15 cellular contexts compared by ENCODE assay signal in genomic region chr9:123026425-123026824, GRCh38. TPM values are rescaled to one million over a fixed set of nuclear protein-coding genes. Genes with fewer than 3 reads are reported as not detected.
DNase-seq lines count a peak whose midpoint lies in the region; ATAC-seq and TF ChIP-seq lines count a peak whose summit lies in the region.
"Had no signal": no experiment of that assay in that cellular context is flagged by ENCODE, and none has a peak within 500 bp of the region (broad histone marks: within the 10 kb centered on the region; RNA-seq: fewer than 3 reads in every experiment).

No MANE protein-coding gene starts in this region.

- no peaks in the 10 kb centered on the region for H3K9me3 Mint-ChIP-seq in H9
- H3K9me3 Mint-ChIP-seq: CD8-positive, alpha-beta memory T cell had no signal

- H2BK5ac ChIP-seq in H9 (ENCODE audit: insufficient read length, low read length) = no peak overlapping the region

- H3K4ac ChIP-seq in H9 (ENCODE audit: low read depth, low read length) = no peak overlapping the region

- peaks cover 6% of the 10 kb centered on the region; the same call in 1 of the 2 replicates for H3K36me3 ChIP-seq in Loucy (ENCODE audit: insufficient read depth, low read length)
- peaks cover 0 to 40% of the 10 kb centered on the region in 2 donors for H3K36me3 ChIP-seq in left lung

- H2BK120ac ChIP-seq in H9 (ENCODE audit: low read depth, low read length, poor library complexity, severe bottlenecking) = no peak overlapping the region

- peak; percentile 64 for ATAC-seq in left lung
- no peak for ATAC-seq in activated CD4-positive, CD25-positive, alpha-beta regulatory T cell treated with anti-CD3 and anti-CD28 coated beads, Interleukin-2, amount 50 U/mL, for 24 hours
- ATAC-seq: A549 had no signal

- no peaks in the 10 kb centered on the region for H3K79me2 ChIP-seq in H9 (ENCODE audit: insufficient read depth, low read length)
- H3K79me2 ChIP-seq in Loucy (ENCODE audit: insufficient read depth, low read length) = no peaks in the 10 kb centered on the region

- H3K9me2 ChIP-seq in Loucy (replicated peaks; ENCODE audit: low read depth, low read length) = no peaks in the 10 kb centered on the region

- H3K27ac ChIP-seq in H9 (ENCODE audit: insufficient read length, low read depth, low read length) = no peak overlapping the region
- no peak overlapping the region for H3K27ac ChIP-seq in left lung
- H3K27ac ChIP-seq: A549, HL-60 had no signal

- H2BK20ac ChIP-seq in H9 (ENCODE audit: low read depth, low read length, poor library complexity, severe bottlenecking) = no peak overlapping the region

- no peak overlapping the region for H3T11ph ChIP-seq in H9 (ENCODE audit: low read length)

- H3K4me1 Mint-ChIP-seq in H9 = no peaks in the 10 kb centered on the region
- H3K4me1 Mint-ChIP-seq: CD8-positive, alpha-beta memory T cell had no signal

- no peaks in the 10 kb centered on the region for H3K9me3 ChIP-seq in H9 (ENCODE audit: control insufficient read depth, low read depth, low read length)
- no peaks in the 10 kb centered on the region for H3K9me3 ChIP-seq in Loucy (ENCODE audit: insufficient read depth, low read depth, low read length)
- no peaks in the 10 kb centered on the region for H3K9me3 ChIP-seq in left lung
- H3K9me3 ChIP-seq: A549 had no signal

- H3K9ac ChIP-seq in H9 (ENCODE audit: extremely low read depth, insufficient read length, low read length) = no peak overlapping the region
- peak overlapping the region; percentile 67 for H3K9ac ChIP-seq in Loucy (ENCODE audit: low read depth, low read length, poor library complexity, severe bottlenecking)

- H3K79me1 ChIP-seq in H9 (ENCODE audit: insufficient read depth, low read depth, low read length, poor library complexity, severe bottlenecking) = no peaks in the 10 kb centered on the region

- H3K27ac Mint-ChIP-seq in H9 = peak overlapping the region in 2 of 3 experiments; percentile 85 to 86; a peak in 4 of 7 replicates
- H3K27ac Mint-ChIP-seq: CD8-positive, alpha-beta memory T cell had no signal

- no CpG with 5 or more reads among the region's 1 CpG for WGBS in H9 (ENCODE audit: extremely low coverage, insufficient read length, low lambda C conversion rate)

- no peak overlapping the region for H2BK15ac ChIP-seq in H9 (ENCODE audit: low read depth, low read length)

- DNase-seq in H9 (no peak), left lung (no peak), renal cortical epithelial cell (ENCODE audit: low read depth) (peak; percentile 53), NCI-H1105 treated with DMSO at 0.1 percent for 48 hours (lab: John Stamatoyannopoulos, UW) (no peak)
- DNase-seq in activated CD4-positive, alpha-beta T cell treated with anti-CD3 and anti-CD28 coated beads, Interleukin-2, amount 50 U/mL, for 48 hours = no peak
- DNase-seq in stimulated activated CD4-positive, alpha-beta T cell treated with anti-CD3 and anti-CD28 coated beads, Interleukin-2, amount 100 ng/mL, for 24 hours = no peak
- DNase-seq: CD8-positive, alpha-beta memory T cell; DMS53; GF-D8; IMR-90 had no signal

- no peak overlapping the region for H4K8ac ChIP-seq in H9 (replicated peaks; ENCODE audit: insufficient read length, low read depth, low read length)

- H4K5ac ChIP-seq in H9 (ENCODE audit: insufficient read length, low read depth, low read length) = no peak overlapping the region

- H3K23me2 ChIP-seq in H9 (ENCODE audit: insufficient read length, low read depth, low read length, poor library complexity, severe bottlenecking) = no peaks in the 10 kb centered on the region

- TF ChIP-seq CTCF in H9 (conservative IDR thresholded peaks at IDR 0.05) (no peak), Loucy (conservative IDR thresholded peaks at IDR 0.05; ENCODE audit: low read length) (no peak), left lung (IDR thresholded peaks at IDR 0.05) (no peak)

- H3K4me1 ChIP-seq in H9 (ENCODE audit: insufficient read depth, low read length) (no peaks in the 10 kb centered on the region), Loucy (ENCODE audit: insufficient read depth, low read length, poor library complexity, severe bottlenecking) (peaks cover 54% of the 10 kb centered on the region), left lung (peaks cover 0 to 9% of the 10 kb centered on the region in 2 donors)
- H3K4me1 ChIP-seq: A549 had no signal

- H3K36me3 Mint-ChIP-seq in H9 (ENCODE audit: insufficient read depth in 1 of 3, low read depth in 3 of 3) = peaks cover 6 to 33% (median 17%) of the 10 kb centered on the region in 3 experiments; a peak in 6 of 7 replicates

- H3K4me2 ChIP-seq in H9 (ENCODE audit: insufficient read depth, insufficient read length, low read length) (no peak overlapping the region), Loucy (ENCODE audit: low read depth, low read length, poor library complexity, severe bottlenecking) (no peak overlapping the region)
- H3K4me2 ChIP-seq: A549 had no signal

- H3K14ac ChIP-seq in H9 (ENCODE audit: insufficient read depth, low read length) = no peak overlapping the region

- H2BK12ac ChIP-seq in H9 (ENCODE audit: insufficient read length, low read depth, low read length) = no peak overlapping the region

- H3K18ac ChIP-seq in H9 (ENCODE audit: insufficient read length, low read depth, low read length) = no peak overlapping the region

- H4K20me1 ChIP-seq in H9 (ENCODE audit: control insufficient read depth, insufficient read depth, insufficient read length) (no peaks in the 10 kb centered on the region), Loucy (ENCODE audit: insufficient read depth, low read length, poor library complexity, severe bottlenecking) (no peaks in the 10 kb centered on the region)

- H3K4me3 Mint-ChIP-seq in H9 = no peak overlapping the region
- H3K4me3 Mint-ChIP-seq: CD8-positive, alpha-beta memory T cell had no signal

- H2AFZ ChIP-seq in H9 (ENCODE audit: low read length) (no peak overlapping the region), Loucy (ENCODE audit: low read length) (no peak overlapping the region)

- peaks cover 10% of the 10 kb centered on the region; the same call in 1 of the 2 replicates for H3F3A ChIP-seq in Loucy (ENCODE audit: low read depth)

- H3K27me3 ChIP-seq in H9 (ENCODE audit: insufficient read depth, low read length) = no peaks in the 10 kb centered on the region
- no peaks in the 10 kb centered on the region for H3K27me3 ChIP-seq in Loucy (ENCODE audit: insufficient read depth, low read length, poor library complexity, severe bottlenecking)
- H3K27me3 ChIP-seq in left lung = no peaks in the 10 kb centered on the region

- H3K23ac ChIP-seq in H9 (ENCODE audit: insufficient read length, low read depth, low read length) = no peak overlapping the region

- intact Hi-C loops in left lung (cut with DNase I) = no loop called here

- H3K27me3 Mint-ChIP-seq in H9 (ENCODE audit: low read depth) = no peaks in the 10 kb centered on the region
- H3K27me3 Mint-ChIP-seq: CD8-positive, alpha-beta memory T cell had no signal

- no peak overlapping the region for H4K91ac ChIP-seq in H9 (ENCODE audit: insufficient read length, low read depth, low read length)

- H3K4me3 ChIP-seq in Loucy (ENCODE audit: low read length, poor library complexity, severe bottlenecking) (no peak overlapping the region), left lung (no peak overlapping the region)
- H3K4me3 ChIP-seq: A549 had no signal

- H2AK5ac ChIP-seq in H9 (ENCODE audit: insufficient read length, low read length) = no peak overlapping the region

- H3K56ac ChIP-seq in H9 (ENCODE audit: insufficient read length, low read depth, low read length) = no peak overlapping the region

RNA-seq across cellular contexts. Expression of gene GPR21, which starts 7.0 kb away (rescaled TPM):
- total RNA-seq in H9 (2021) = 0.87 and 1.0 TPM in 2 replicates
- total RNA-seq in left lung = under 1 TPM; 0.37 to 0.41 TPM
- total RNA-seq in renal cortical epithelial cell = 0.50 TPM in 1 of 2 replicates, not detected in the other
- total RNA-seq: H4 had no signal
